In the genomic region with DNA sequence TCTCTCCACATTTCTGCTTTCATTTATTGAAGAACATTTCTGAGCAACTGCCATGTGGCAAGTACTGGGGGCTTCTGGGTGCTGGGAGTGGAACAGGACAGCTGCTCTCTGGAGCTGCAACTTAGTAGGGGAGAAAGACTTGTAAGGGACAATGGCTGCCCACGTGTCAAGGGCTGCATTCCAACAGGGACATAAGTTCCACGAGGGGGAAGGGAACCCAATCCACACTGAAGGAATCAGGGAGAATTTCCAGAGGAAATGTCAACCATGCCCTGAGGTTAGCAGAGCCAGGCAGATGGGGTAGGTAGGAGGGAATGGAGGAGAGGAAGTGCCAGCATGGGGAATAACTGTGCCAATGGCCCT, we compare ENCODE assay signal across 18 cellular contexts. TPM values are rescaled to one million over a fixed set of nuclear protein-coding genes. Genes with fewer than 3 reads are reported as not detected.
A peak's percentile ranks its signal among the peaks of the same experiment; 100 is the strongest.
DNase-seq lines count a peak whose midpoint lies in the region; TF ChIP-seq lines count a peak whose summit lies in the region.
"Had no signal": no experiment of that assay in that cellular context is flagged by ENCODE, and none has a peak within 500 bp of the region (broad histone marks: within the 10 kb centered on the region; RNA-seq: fewer than 3 reads in every experiment).

No MANE protein-coding gene starts in this region.

- peaks cover 0 to 7% (median 0%) of the 10 kb centered on the region in 8 donors for H3K9me3 Mint-ChIP-seq in CD4-positive, alpha-beta memory T cell
- H3K9me3 Mint-ChIP-seq in chondrocyte (ENCODE audit: low read depth): no peaks in the 10 kb centered on the region
- H3K9me3 Mint-ChIP-seq in nephron: no peaks in the 10 kb centered on the region
- H3K9me3 Mint-ChIP-seq: stimulated activated naive B cell treated with anti-CD40 and anti-IgM and Interleukin-4, amounts not matched to agents 10 μg/mL and 1 μg/mL and 100 μg/mL, for 72 hours had no signal

- H3K9me3 ChIP-seq in CD4-positive, alpha-beta memory T cell (ENCODE audit: control insufficient read depth in 1 of 2, low read length in 2 of 2): no peaks in the 10 kb centered on the region
- H3K9me3 ChIP-seq: tibial nerve had no signal

- no peaks in the 10 kb centered on the region for H3K36me3 ChIP-seq in CD4-positive, alpha-beta memory T cell (ENCODE audit: insufficient read depth, low read length)

- H3K27me3 ChIP-seq in CD4-positive, alpha-beta memory T cell (ENCODE audit: insufficient read depth, low read length): peaks cover 7% of the 10 kb centered on the region

- H3K4me1 Mint-ChIP-seq in CD4-positive, alpha-beta memory T cell: peaks cover 8 to 14% (median 11%) of the 10 kb centered on the region in 4 donors
- H3K4me1 Mint-ChIP-seq in chondrocyte (ENCODE audit: low read depth): peaks cover 9% of the 10 kb centered on the region
- H3K4me1 Mint-ChIP-seq in nephron: peaks cover 14% of the 10 kb centered on the region

- H3K27me3 Mint-ChIP-seq in CD4-positive, alpha-beta memory T cell: peaks cover 30 to 34% of the 10 kb centered on the region in 2 donors
- H3K27me3 Mint-ChIP-seq in chondrocyte (ENCODE audit: low read depth): no peaks in the 10 kb centered on the region
- H3K27me3 Mint-ChIP-seq in nephron (ENCODE audit: low read depth): peaks cover 29% of the 10 kb centered on the region

- H3K36me3 Mint-ChIP-seq in CD4-positive, alpha-beta memory T cell: peaks cover 1 to 3% of the 10 kb centered on the region in 2 donors
- H3K36me3 Mint-ChIP-seq in chondrocyte (ENCODE audit: low read depth): no peaks in the 10 kb centered on the region
- peaks cover 6% of the 10 kb centered on the region for H3K36me3 Mint-ChIP-seq in nephron (ENCODE audit: low read depth)

- DNase-seq in CD4-positive, alpha-beta memory T cell: no peak
- DNase-seq in GM20000 (ENCODE audit: low spot score) (peak; percentile 39), chondrocyte (ENCODE audit: low spot score) (no peak), DMS 273 (lab: John Stamatoyannopoulos, UW; ENCODE audit: unreplicated experiment) (no peak), NCI-H82 treated with DMSO at 0.1 percent for 48 hours (lab: John Stamatoyannopoulos, UW; ENCODE audit: unreplicated experiment) (no peak)
- no peak for DNase-seq in stimulated activated CD4-positive, alpha-beta T cell treated with anti-CD3 and anti-CD28 coated beads, Interleukin-4, amount 100 ng/mL, for 24 hours
- DNase-seq: activated naive CD4-positive, alpha-beta T cell treated with anti-CD3 and anti-CD28 coated beads, Interleukin-2, amount 50 U/mL, for 16 hours; DND-41; midbrain; NCI-H748 treated with DMSO at 0.1 percent for 48 hours; PC-3; stimulated activated naive B cell treated with anti-CD40 and anti-IgM and Interleukin-4, amounts not matched to agents 10 μg/mL and 1 μg/mL and 100 μg/mL, for 72 hours had no signal

- H3K4me1 ChIP-seq in CD4-positive, alpha-beta memory T cell (ENCODE audit: insufficient read depth, low read length): no peaks in the 10 kb centered on the region

- CTCF ChIA-PET in CD4-positive, alpha-beta memory T cell (lab: Charles Lee; ENCODE audit: partially characterized antibody): no interaction called here

- POLR2A ChIA-PET in CD4-positive, alpha-beta memory T cell (lab: Charles Lee; ENCODE audit: partially characterized antibody): interaction anchor here (1.3 kb wide), 1 partner anchor 19 kb away, joined by 3 read pairs; no protein-coding TSS in a partner anchor

- peak overlapping the region in 2 of 7 donors; percentile 17 to 44 for H3K27ac Mint-ChIP-seq in CD4-positive, alpha-beta memory T cell
- H3K27ac Mint-ChIP-seq in chondrocyte (ENCODE audit: unreplicated experiment): no peak overlapping the region
- H3K27ac Mint-ChIP-seq in nephron: no peak overlapping the region

- H3K4me3 ChIP-seq in CD4-positive, alpha-beta memory T cell (ENCODE audit: low read length in 2 of 2): no peak overlapping the region
- H3K4me3 ChIP-seq: smooth muscle cell, tibial nerve had no signal

- peak overlapping the region; percentile 40 to 88 (median 79) for H3K4me3 Mint-ChIP-seq in CD4-positive, alpha-beta memory T cell
- H3K4me3 Mint-ChIP-seq in chondrocyte (ENCODE audit: unreplicated experiment) (peak overlapping the region; percentile 58), nephron (peak overlapping the region; percentile 67 to 88 (median 76))

- no peak for TF ChIP-seq CTCF in GM20000 (IDR thresholded peaks at IDR 0.05; ENCODE audit: extremely low read depth, missing control alignments)
- no peak for TF ChIP-seq CTCF in chondrocyte (IDR thresholded peaks at IDR 0.05)
- TF ChIP-seq CTCF in nephron (IDR thresholded peaks at IDR 0.05; ENCODE audit: unreplicated experiment in 3 of 3): no peak

- intact Hi-C loops in CD4-positive, alpha-beta memory T cell (cut with micrococcal nuclease): no loop called here

- H3K27ac ChIP-seq in CD4-positive, alpha-beta memory T cell (ENCODE audit: low read depth, low read length): no peak overlapping the region
- H3K27ac ChIP-seq: tibial nerve had no signal

RNA-seq across cellular contexts. Expression of gene MAPK8IP2, which starts 1.7 kb away (rescaled TPM):
- under 1 TPM; 0.22 to 0.49 TPM for total RNA-seq in CD4-positive, alpha-beta memory T cell
- polyA plus RNA-seq in CD4-positive, alpha-beta memory T cell: not detected
- total RNA-seq in chondrocyte: 3.0 to 4.3 TPM (median 4.1 TPM) in 3 replicates

RNA-seq across cellular contexts. Expression of gene CHKB, which starts 19.7 kb away (rescaled TPM):
- total RNA-seq in CD4-positive, alpha-beta memory T cell: 100 to 1,000 TPM; 178 to 196 TPM
- polyA plus RNA-seq in CD4-positive, alpha-beta memory T cell: 10 to 100 TPM; 30.7 to 40.3 TPM
- 47.4 to 64.5 TPM (median 47.9 TPM) in 3 replicates for total RNA-seq in chondrocyte

RNA-seq across cellular contexts. Expression of gene CPT1B, which starts 24.1 kb away (rescaled TPM):
- total RNA-seq in CD4-positive, alpha-beta memory T cell: 10 to 100 TPM; 68.0 to 70.0 TPM
- polyA plus RNA-seq in CD4-positive, alpha-beta memory T cell: 1 to 10 TPM in 1 of 2 donors, not detected in 1; 2.3 TPM
- total RNA-seq in chondrocyte: 33.9 to 42.6 TPM (median 34.7 TPM) in 3 replicates

RNA-seq across cellular contexts. Expression of gene ARSA, which starts 25.6 kb away (rescaled TPM):
- total RNA-seq in CD4-positive, alpha-beta memory T cell: 10 to 100 TPM; 83.2 to 86.8 TPM
- 10 to 100 TPM in 1 of 2 donors, 1 to 10 TPM in 1; 7.8 to 13.0 TPM for polyA plus RNA-seq in CD4-positive, alpha-beta memory T cell
- total RNA-seq in chondrocyte: 37.6 to 39.8 TPM (median 39.3 TPM) in 3 replicates

RNA-seq across cellular contexts. Expression of gene SYCE3, which starts 39.6 kb away (rescaled TPM):
- not detected for total RNA-seq in CD4-positive, alpha-beta memory T cell
- polyA plus RNA-seq in CD4-positive, alpha-beta memory T cell: under 1 TPM in 1 of 2 donors, not detected in 1; 0.83 TPM
- total RNA-seq in chondrocyte: not detected in 3 replicates
- total RNA-seq: SK-MEL-5, smooth muscle cell, tibial nerve had no signal
- polyA plus RNA-seq: BJ, fibroblast of lung, smooth muscle cell had no signal
